ENCODE assay signal across 1 cellular context in genomic region chr2:85828725-85829124, GRCh38.
TF ChIP-seq lines count a peak whose summit lies in the region.

No MANE protein-coding gene starts in this region.

TF ChIP-seq in H1, 55 proteins besides CTCF, POLR2A, EP300 and RAD21:
- no peak for TF ChIP-seq CBX8 (IDR thresholded peaks at IDR 0.05; ENCODE audit: borderline replicate concordance, low read depth, low read length)
- no peak for TF ChIP-seq SIX5 (IDR thresholded peaks at IDR 0.05; ENCODE audit: low read depth, low read length)
- no peak for TF ChIP-seq SAP30 (IDR thresholded peaks at IDR 0.05; ENCODE audit: insufficient read depth, insufficient replicate concordance, low read length)
- TF ChIP-seq TCF12 (IDR thresholded peaks at IDR 0.05; ENCODE audit: low read depth, low read length): no peak
- TF ChIP-seq EGR1 (IDR thresholded peaks at IDR 0.05; ENCODE audit: borderline replicate concordance, low read depth, low read length): no peak
- no peak for TF ChIP-seq ZNF274 (IDR thresholded peaks at IDR 0.05; ENCODE audit: borderline replicate concordance, extremely low read depth, low read length)
